Comparison of ENCODE assay signal across 12 cellular contexts in the genomic region with DNA sequence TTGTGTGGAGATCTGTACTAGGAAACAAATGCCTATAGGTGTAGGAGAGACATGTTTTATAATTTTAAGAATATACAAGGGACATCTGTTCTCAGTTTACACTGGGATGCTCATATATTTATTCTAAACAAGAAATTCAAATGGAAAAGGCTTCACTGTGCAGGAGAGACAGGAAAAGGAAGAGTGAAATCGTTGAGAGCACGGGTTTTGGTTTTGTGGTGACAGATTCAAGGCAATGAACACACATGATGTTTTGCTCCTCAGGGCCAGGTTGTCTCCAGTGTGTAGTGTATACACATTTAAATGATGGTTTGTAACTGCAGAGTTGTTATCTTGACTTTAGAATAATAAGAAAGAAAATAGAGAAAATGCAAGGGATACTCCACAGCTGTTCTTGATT.
DNase-seq lines count a peak whose midpoint lies in the region; ATAC-seq, FAIRE-seq and TF ChIP-seq lines count a peak whose summit lies in the region.
"Had no signal": no experiment of that assay in that cellular context is flagged by ENCODE, and none has a peak within 500 bp of the region (broad histone marks: within the 10 kb centered on the region; RNA-seq: fewer than 3 reads in every experiment).

No MANE protein-coding gene starts in this region.

- H3K9me3 ChIP-seq in CD4-positive, alpha-beta T cell (ENCODE audit: control insufficient read depth, low read length), result no peaks in the 10 kb centered on the region

- TF ChIP-seq POLR2A in GM12892 (IDR thresholded peaks at IDR 0.05; ENCODE audit: low read depth, low read length), result no peak

- H3K4me1 Mint-ChIP-seq in CD4-positive, alpha-beta T cell (ENCODE audit: low read depth), result peaks cover 66% of the 10 kb centered on the region
- H3K4me1 Mint-ChIP-seq in activated CD4-positive, alpha-beta memory T cell treated with anti-CD3 and anti-CD28 coated beads for 36 hours (ENCODE audit: low read depth), result peaks cover 75% of the 10 kb centered on the region
- H3K4me1 Mint-ChIP-seq in naive B cell, result peaks cover 58 to 84% (median 78%) of the 10 kb centered on the region in 3 donors

- DNase-seq in CD4-positive, alpha-beta T cell, result peak in 1 of 10 experiments; percentile 16
- DNase-seq in GM12892 (ENCODE audit: insufficient read length) (no peak), naive B cell (peak; percentile 14), iPS-NIHi11 (ENCODE audit: low spot score) (no peak)
- no peak for DNase-seq in activated CD4-positive, alpha-beta memory T cell treated with anti-CD3 and anti-CD28 coated beads for 36 hours
- DNase-seq in effector CD4-positive, alpha-beta T cell, result no peak
- DNase-seq: foreskin melanocyte, IMR-90 had no signal

- H3K27ac Mint-ChIP-seq in CD4-positive, alpha-beta T cell, result peak overlapping the region; percentile 96
- peak overlapping the region; percentile 14 for H3K27ac Mint-ChIP-seq in activated CD4-positive, alpha-beta memory T cell treated with anti-CD3 and anti-CD28 coated beads for 36 hours
- H3K27ac Mint-ChIP-seq in naive B cell, result peak overlapping the region; percentile 97 to 99 (median 98)

- H3K4me3 Mint-ChIP-seq in CD4-positive, alpha-beta T cell, result peak overlapping the region; percentile 76
- no peak overlapping the region for H3K4me3 Mint-ChIP-seq in activated CD4-positive, alpha-beta memory T cell treated with anti-CD3 and anti-CD28 coated beads for 36 hours
- peak overlapping the region in 7 of 8 donors; percentile 74 to 96 (median 87) for H3K4me3 Mint-ChIP-seq in naive B cell

- FAIRE-seq in GM12892 (lab: Jason Lieb, UNC), result peak; percentile 48
- FAIRE-seq: bronchial epithelial cell had no signal

- peak overlapping the region; percentile 88 for H3K27ac ChIP-seq in CD4-positive, alpha-beta T cell (ENCODE audit: low read depth, low read length)

- ATAC-seq in CD4-positive, alpha-beta T cell (ENCODE audit: poor library complexity), result no peak
- no peak for ATAC-seq in naive B cell (ENCODE audit: low read depth in 2 of 2)
- no peak for ATAC-seq in GM21737 (IDR thresholded peaks at IDR 0.05; ENCODE audit: unreplicated experiment)
- ATAC-seq in GM21390 (IDR thresholded peaks at IDR 0.05; ENCODE audit: unreplicated experiment), result no peak

- CTCF ChIA-PET in CD4-positive, alpha-beta T cell (lab: Charles Lee), result interaction anchor here (1.6 to 4.0 kb wide), 5 partner anchors 22 to 174 kb away, joined by 10 to 48 read pairs (median 20); no protein-coding TSS in a partner anchor
- CTCF ChIA-PET in activated CD4-positive, alpha-beta memory T cell treated with anti-CD3 and anti-CD28 coated beads for 36 hours (lab: Charles Lee), result interaction anchor here (0.8 to 8.1 kb wide), 25 partner anchors 8 to 389 kb away, joined by 3 to 203 read pairs (median 11); no protein-coding TSS in a partner anchor

- no peaks in the 10 kb centered on the region for H3K27me3 Mint-ChIP-seq in CD4-positive, alpha-beta T cell
- peaks cover 2% of the 10 kb centered on the region for H3K27me3 Mint-ChIP-seq in activated CD4-positive, alpha-beta memory T cell treated with anti-CD3 and anti-CD28 coated beads for 36 hours
- no peaks in the 10 kb centered on the region for H3K27me3 Mint-ChIP-seq in naive B cell

- H3K27me3 ChIP-seq in CD4-positive, alpha-beta T cell (ENCODE audit: control insufficient read depth, insufficient read depth, low read length), result no peaks in the 10 kb centered on the region

- POLR2A ChIA-PET in CD4-positive, alpha-beta T cell (lab: Charles Lee), result interaction anchor here (0.6 to 3.6 kb wide), 13 partner anchors 11 to 878 kb away, joined by 3 to 50 read pairs (median 5); partner anchors contain the start of genes S1PR1 and SLC30A7
- POLR2A ChIA-PET in activated CD4-positive, alpha-beta memory T cell treated with anti-CD3 and anti-CD28 coated beads for 36 hours (lab: Charles Lee), result interaction anchor here (1.9 kb wide), 1 partner anchor 10 kb away, joined by 4 read pairs; no protein-coding TSS in a partner anchor

- no peaks in the 10 kb centered on the region for H3K36me3 Mint-ChIP-seq in CD4-positive, alpha-beta T cell (ENCODE audit: low read depth)
- no peaks in the 10 kb centered on the region for H3K36me3 Mint-ChIP-seq in activated CD4-positive, alpha-beta memory T cell treated with anti-CD3 and anti-CD28 coated beads for 36 hours
- peaks cover 2 to 4% of the 10 kb centered on the region in 2 donors for H3K36me3 Mint-ChIP-seq in naive B cell
- H3K36me3 Mint-ChIP-seq: CD14-positive monocyte had no signal

- no peaks in the 10 kb centered on the region for H3K9me3 Mint-ChIP-seq in CD4-positive, alpha-beta T cell
- no peaks in the 10 kb centered on the region for H3K9me3 Mint-ChIP-seq in activated CD4-positive, alpha-beta memory T cell treated with anti-CD3 and anti-CD28 coated beads for 36 hours
- no peaks in the 10 kb centered on the region for H3K9me3 Mint-ChIP-seq in naive B cell

- intact Hi-C loops in CD4-positive, alpha-beta T cell (cut with DNase I, micrococcal nuclease), result loop anchor here in 1 of 2 experiments (10.0 kb wide), 1 partner anchor 144 kb away; no protein-coding TSS in a partner anchor
- intact Hi-C loops in activated CD4-positive, alpha-beta memory T cell treated with anti-CD3 and anti-CD28 coated beads for 36 hours (cut with micrococcal nuclease), result loop anchor here (2.0 to 5.0 kb wide), 2 partner anchors 142 to 257 kb away; no protein-coding TSS in a partner anchor

- no peak for TF ChIP-seq CTCF in CD4-positive, alpha-beta T cell (IDR thresholded peaks at IDR 0.05)

Comparison
In these comparisons a context has a peak if more than half of its experiments do, and no peak if none do; other contexts are left out.
1. H3K27ac Mint-ChIP-seq: peak in every context shown above with its lines; median percentile 98 in naive B cell; 96 in CD4-positive, alpha-beta T cell; 14 in activated CD4-positive, alpha-beta memory T cell treated with anti-CD3 and anti-CD28 coated beads for 36 hours.